Comparison of ENCODE assay signal across 16 cellular contexts in the genomic region with DNA sequence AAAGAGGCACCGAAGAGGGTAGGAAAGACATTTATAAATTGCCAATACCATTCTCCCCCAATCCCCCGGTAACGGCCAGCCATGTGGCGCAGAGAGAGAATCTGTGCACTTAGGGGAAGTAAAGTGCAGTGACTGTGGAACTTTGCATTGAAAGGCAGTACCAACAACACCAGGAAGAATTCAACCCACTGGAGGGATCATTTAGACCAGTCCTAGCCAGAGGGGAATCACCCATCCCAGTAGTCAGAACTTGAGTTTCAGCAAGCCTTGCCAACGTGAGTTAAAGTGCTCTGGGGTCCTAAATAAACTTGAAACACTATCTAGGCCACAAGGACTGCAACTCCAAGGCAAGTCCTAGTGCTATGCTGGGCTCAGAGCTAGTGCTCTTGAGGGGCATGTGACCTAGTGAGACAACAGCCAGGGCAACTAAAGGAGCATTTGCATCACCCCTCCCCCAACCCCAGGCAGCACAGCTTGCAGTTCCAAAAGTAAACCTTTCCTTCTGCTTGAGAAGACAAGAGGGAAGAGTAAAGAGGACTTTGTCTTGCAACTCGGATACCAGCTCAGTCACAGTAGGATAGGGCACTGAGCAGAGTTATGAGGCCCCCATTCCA. TPM values are rescaled to one million over a fixed set of nuclear protein-coding genes. Genes with fewer than 3 reads are reported as not detected.
DNase-seq lines count a peak whose midpoint lies in the region; ATAC-seq, FAIRE-seq and TF ChIP-seq lines count a peak whose summit lies in the region.
"Had no signal": no experiment of that assay in that cellular context is flagged by ENCODE, and none has a peak within 500 bp of the region (broad histone marks: within the 10 kb centered on the region; RNA-seq: fewer than 3 reads in every experiment).

No MANE protein-coding gene starts in this region.

- TF ChIP-seq POLR2A in H1 (IDR thresholded peaks at IDR 0.05; ENCODE audit: control extremely low read depth in 1 of 2, low read depth in 2 of 2, low read length in 2 of 2): no peak

- H3K27ac Mint-ChIP-seq in stimulated activated naive B cell treated with anti-CD40 and anti-IgM and Interleukin-4, amounts not matched to agents 10 μg/mL and 1 μg/mL and 100 μg/mL, for 72 hours: no peak overlapping the region

- WGBS in H1 (ENCODE audit: extremely low coverage in 1 of 2, insufficient coverage in 1 of 2, insufficient read length in 1 of 2, insufficient replicate concordance in 2 of 2, low coverage in 1 of 2, low lambda C conversion rate in 2 of 2, missing lambda C conversion rate in 1 of 2), 2 experiments: 91% methylated on average over 6 of the region's 6 CpGs; no CpG with 5 or more reads in 1 of the 2 experiments

- no peaks in the 10 kb centered on the region for H3K79me1 ChIP-seq in H1 (ENCODE audit: low read depth, low read length)

- H3K79me2 ChIP-seq in H1 (ENCODE audit: control insufficient read depth in 1 of 2, insufficient read depth in 2 of 2, low read length in 2 of 2): no peaks in the 10 kb centered on the region; a peak in 1 of 4 replicates

- no peaks in the 10 kb centered on the region; the same call in 1 of the 2 replicates for H3K23me2 ChIP-seq in H1 (ENCODE audit: low read depth, low read length)

- H3K36me3 Mint-ChIP-seq in stimulated activated naive B cell treated with anti-CD40 and anti-IgM and Interleukin-4, amounts not matched to agents 10 μg/mL and 1 μg/mL and 100 μg/mL, for 72 hours: peaks cover 13 to 15% of the 10 kb centered on the region in 2 donors

- H3K4me1 Mint-ChIP-seq in stimulated activated naive B cell treated with anti-CD40 and anti-IgM and Interleukin-4, amounts not matched to agents 10 μg/mL and 1 μg/mL and 100 μg/mL, for 72 hours: peaks cover 15 to 34% of the 10 kb centered on the region in 2 donors
- H3K4me1 Mint-ChIP-seq: neural crest cell had no signal

- H3K9ac ChIP-seq in NT2/D1 (ENCODE audit: insufficient read length, low read depth): peak overlapping the region; percentile 27
- H3K9ac ChIP-seq in H1 (replicated peaks in 1 of 4; ENCODE audit: extremely low read depth in 1 of 4, low read depth in 3 of 4, low read length in 3 of 4): no peak overlapping the region

- no peak overlapping the region for H2BK12ac ChIP-seq in H1 (ENCODE audit: low read depth, low read length)

- H2BK120ac ChIP-seq in H1 (replicated peaks; ENCODE audit: low read depth, low read length): no peak overlapping the region

- H2BK20ac ChIP-seq in H1 (ENCODE audit: low read length): 0 out of 2 replicates have a peak overlapping the region, but pooled peaks have one; percentile 25

- TF ChIP-seq EP300 in H1 (IDR thresholded peaks at IDR 0.05; ENCODE audit: borderline replicate concordance in 1 of 2, low read depth in 2 of 2, low read length in 2 of 2): no peak

- no peak for FAIRE-seq in H1 (lab: Jason Lieb, UNC)

- H3K23ac ChIP-seq in H1 (ENCODE audit: insufficient read length): no peak overlapping the region

- no peak overlapping the region for H2AFZ ChIP-seq in H1 (ENCODE audit: low read length)

- H3K4ac ChIP-seq in H1 (replicated peaks; ENCODE audit: insufficient read length, low read depth, low read length): no peak overlapping the region

- DNase-seq in Right ventricle myocardium superior: no peak
- DNase-seq in cardiac septum (ENCODE audit: low spot score): no peak
- DNase-seq in NT2/D1 (ENCODE audit: low read depth, low spot score): no peak
- no peak for DNase-seq in H1 (ENCODE audit: low read depth in 1 of 2, low spot score in 2 of 2)
- no peak for DNase-seq in stimulated activated naive B cell treated with anti-CD40 and anti-IgM and Interleukin-4, amounts not matched to agents 10 μg/mL and 1 μg/mL and 100 μg/mL, for 72 hours
- DNase-seq in MG63: no peak
- DNase-seq in NCI-H2081 treated with DMSO at 0.1 percent for 48 hours (lab: John Stamatoyannopoulos, UW): no peak
- DNase-seq in hepatic stellate cell (ENCODE audit: low spot score): no peak
- DNase-seq: GDM1, head of caudate nucleus, mammary epithelial cell, NCI-H1694, NCI-H2227 treated with DMSO at 0.1 percent for 48 hours had no signal

- no peaks in the 10 kb centered on the region for H4K20me1 ChIP-seq in H1 (replicated peaks in 1 of 2; ENCODE audit: control insufficient read depth in 1 of 2, insufficient read depth in 2 of 2, low read length in 2 of 2)

- CTCF ChIA-PET in H1 (lab: Charles Lee; ENCODE audit: partially characterized antibody): interaction anchor here (0.8 to 1.4 kb wide), 4 partner anchors 15 to 362 kb away, joined by 3 to 4 read pairs (median 4); a partner anchor contains a TSS

- H3K27me3 ChIP-seq in NT2/D1 (ENCODE audit: insufficient read depth, insufficient read length) (no peaks in the 10 kb centered on the region), H1 (replicated peaks in 1 of 4; ENCODE audit: control insufficient read depth in 3 of 4, extremely low read depth in 1 of 4, insufficient read depth in 3 of 4, low read length in 3 of 4) (no peaks in the 10 kb centered on the region), MG63 (no peaks in the 10 kb centered on the region)
- H3K27me3 ChIP-seq: cardiac muscle cell had no signal

- peaks cover 6% of the 10 kb centered on the region for H3K4me1 ChIP-seq in NT2/D1 (ENCODE audit: insufficient read depth, insufficient read length)
- H3K4me1 ChIP-seq in H1 (replicated peaks in 1 of 4; ENCODE audit: control insufficient read depth in 3 of 4, insufficient read depth in 4 of 4, low read length in 3 of 4): peaks cover 4 to 11% (median 5%) of the 10 kb centered on the region in 4 experiments

- no peak overlapping the region for H2BK15ac ChIP-seq in H1 (ENCODE audit: low read length)

- H3K4me3 Mint-ChIP-seq in stimulated activated naive B cell treated with anti-CD40 and anti-IgM and Interleukin-4, amounts not matched to agents 10 μg/mL and 1 μg/mL and 100 μg/mL, for 72 hours: no peak overlapping the region
- H3K4me3 Mint-ChIP-seq: neural crest cell had no signal

- peaks cover 22 to 23% of the 10 kb centered on the region in 2 donors for H3K27me3 Mint-ChIP-seq in stimulated activated naive B cell treated with anti-CD40 and anti-IgM and Interleukin-4, amounts not matched to agents 10 μg/mL and 1 μg/mL and 100 μg/mL, for 72 hours

- intact Hi-C loops in Right ventricle myocardium superior (cut with DNase I) (no loop called here), cardiac septum (cut with DNase I) (no loop called here)

- TF ChIP-seq RAD21 in H1 (IDR thresholded peaks at IDR 0.05 in 1 of 2, conservative IDR thresholded peaks at IDR 0.05 in 1 of 2; ENCODE audit: low read depth in 2 of 2, low read length in 2 of 2): no peak

- peak; percentile 53 for ATAC-seq in Right ventricle myocardium superior (ENCODE audit: poor library complexity)
- ATAC-seq in stimulated activated naive B cell treated with anti-CD40 and anti-IgM and Interleukin-4, amounts not matched to agents 10 μg/mL and 1 μg/mL and 100 μg/mL, for 72 hours (replicated peaks): peak; percentile 44 to 47

- no peak overlapping the region for H3K14ac ChIP-seq in H1 (ENCODE audit: insufficient read length)

- H2AK5ac ChIP-seq in H1 (ENCODE audit: low read depth, low read length): no peak overlapping the region

- no peak overlapping the region for H3K27ac ChIP-seq in H1 (ENCODE audit: low read depth, low read length)
- H3K27ac ChIP-seq: cardiac muscle cell, thoracic aorta had no signal

- H3K9me3 Mint-ChIP-seq in stimulated activated naive B cell treated with anti-CD40 and anti-IgM and Interleukin-4, amounts not matched to agents 10 μg/mL and 1 μg/mL and 100 μg/mL, for 72 hours: peaks cover 0 to 8% of the 10 kb centered on the region in 2 donors

- H3K4me2 ChIP-seq in H1 (ENCODE audit: insufficient read depth in 1 of 2, low read depth in 2 of 2, low read length in 2 of 2): peak overlapping the region; percentile 19 to 43; a peak in 1 of 4 replicates

- TF ChIP-seq CTCF in H1 (IDR thresholded peaks at IDR 0.05; ENCODE audit: control extremely low read depth in 1 of 3, insufficient read depth in 1 of 3, low read depth in 1 of 3, low read length in 3 of 3): no peak

- H3K18ac ChIP-seq in H1 (ENCODE audit: extremely low read depth, low read length): no peak overlapping the region

- H3K36me3 ChIP-seq in NT2/D1 (ENCODE audit: insufficient read depth, insufficient read length, low read length) (no peaks in the 10 kb centered on the region), H1 (ENCODE audit: control insufficient read depth in 2 of 4, insufficient read depth in 4 of 4, low read length in 3 of 4) (no peaks in the 10 kb centered on the region), MG63 (no peaks in the 10 kb centered on the region)
- H3K36me3 ChIP-seq: cardiac muscle cell, thoracic aorta had no signal

- no peak overlapping the region for H4K8ac ChIP-seq in H1 (ENCODE audit: extremely low read depth, insufficient read depth, low read length)

- H3K56ac ChIP-seq in H1 (replicated peaks; ENCODE audit: insufficient read length, low read depth, low read length): no peak overlapping the region

- H3K4me3 ChIP-seq in NT2/D1 (ENCODE audit: insufficient read length, low read depth): no peak overlapping the region
- no peak overlapping the region for H3K4me3 ChIP-seq in H1 (ENCODE audit: extremely low read depth in 1 of 4, insufficient read depth in 2 of 4, low read depth in 3 of 4, low read length in 4 of 4)
- H3K4me3 ChIP-seq in MG63: no peak overlapping the region
- H3K4me3 ChIP-seq: cardiac muscle cell, thoracic aorta had no signal

- H3K9me3 ChIP-seq in NT2/D1 (ENCODE audit: insufficient read depth, low read length) (peaks cover 4% of the 10 kb centered on the region; the same call in 1 of the 2 replicates), H1 (ENCODE audit: insufficient read depth in 2 of 2, low read depth in 1 of 2, low read length in 1 of 2) (peaks cover 3 to 5% of the 10 kb centered on the region in 2 experiments), MG63 (peaks cover 6% of the 10 kb centered on the region; the same call in 1 of the 2 replicates)
- H3K9me3 ChIP-seq: thoracic aorta had no signal

- H4K5ac ChIP-seq in H1 (ENCODE audit: insufficient read length, low read depth, low read length): no peak overlapping the region

- POLR2A ChIA-PET in H1 (lab: Charles Lee; ENCODE audit: partially characterized antibody): interaction anchor here (0.9 to 2.4 kb wide), 3 partner anchors 12 to 15 kb away, joined by 3 to 11 read pairs (median 4); a partner anchor contains a TSS

- no peak overlapping the region for H2BK5ac ChIP-seq in H1 (ENCODE audit: low read depth, low read length)

- no peak overlapping the region for H4K91ac ChIP-seq in H1 (replicated peaks; ENCODE audit: insufficient read length, low read length)

RNA-seq across cellular contexts. Expression of a gene that starts 15.0 kb away (rescaled TPM):
- total RNA-seq in Right ventricle myocardium superior: 19.0 TPM
- total RNA-seq in cardiac septum: 22.0 TPM
- total RNA-seq in H1 (2021; fragmentation: NEBNext Ultra II Directional; extraction: Animal tissue kit (Norgen Biotek cat#: 25700)): 23.6 and 26.2 TPM in 2 replicates
- polyA plus RNA-seq in H1 (2011; rRNA removed): 2.8 and 3.9 TPM in 2 replicates
- 10.2 TPM for polyA plus RNA-seq in H1 (2011; cell fraction: cytosol; rRNA removed)
- 4.0 TPM for polyA plus RNA-seq in H1 (2011; cell fraction: nucleus; rRNA removed)
- polyA plus RNA-seq in H1 (2012, experiment 1 of 2): 13.1 to 29.7 TPM (median 15.8 TPM) in 4 replicates
- 1.2 TPM for polyA plus RNA-seq in H1 (2012, experiment 2 of 2)
- 21.2 TPM for polyA plus RNA-seq in H1 (2013, experiment 1 of 2)
- 21.5 TPM for polyA plus RNA-seq in H1 (2013, experiment 2 of 2)
- 12.2 and 18.3 TPM in 2 replicates for polyA minus RNA-seq in H1 (2011; rRNA and poly(A)+ RNA removed)
- polyA minus RNA-seq in H1 (2011; cell fraction: cytosol; rRNA and poly(A)+ RNA removed): 10.9 TPM
- polyA minus RNA-seq in H1 (2011; cell fraction: nucleus; rRNA and poly(A)+ RNA removed): 38.0 TPM
- total RNA-seq in MG63 (2014; rRNA removed; shearing (Covaris generic); ENCODE audit: low replicate concordance): 2.9 and 7.0 TPM in 2 replicates

RNA-seq across cellular contexts. Expression of a gene that starts 29.5 kb away (rescaled TPM):
- total RNA-seq in Right ventricle myocardium superior (1.9 TPM), cardiac septum (3.5 TPM)
- 6.8 and 7.1 TPM in 2 replicates for total RNA-seq in H1 (2021; fragmentation: NEBNext Ultra II Directional; extraction: Animal tissue kit (Norgen Biotek cat#: 25700))
- 1.2 TPM in 2 replicates for polyA plus RNA-seq in H1 (2011; rRNA removed)
- 3.5 TPM for polyA plus RNA-seq in H1 (2011; cell fraction: cytosol; rRNA removed)
- 1.0 TPM for polyA plus RNA-seq in H1 (2011; cell fraction: nucleus; rRNA removed)
- polyA plus RNA-seq in H1 (2012, experiment 1 of 2): 5.7 to 9.7 TPM (median 7.2 TPM) in 4 replicates
- 3.8 TPM for polyA plus RNA-seq in H1 (2012, experiment 2 of 2)
- polyA plus RNA-seq in H1 (2013, experiment 1 of 2): 8.3 TPM
- polyA plus RNA-seq in H1 (2013, experiment 2 of 2): 8.1 TPM
- polyA minus RNA-seq in H1 (2011; rRNA and poly(A)+ RNA removed): 0.66 and 1.0 TPM in 2 replicates
- polyA minus RNA-seq in H1 (2011; cell fraction: cytosol; rRNA and poly(A)+ RNA removed): 2.8 TPM
- polyA minus RNA-seq in H1 (2011; cell fraction: nucleus; rRNA and poly(A)+ RNA removed): 1.6 TPM
- total RNA-seq in MG63 (2014; rRNA removed; shearing (Covaris generic); ENCODE audit: low replicate concordance): 38.3 and 51.8 TPM in 2 replicates
